22 cellular contexts compared by ENCODE assay signal in genomic region chr5:168423478-168423877, GRCh38.
"Had no signal": no experiment of that assay in that cellular context is flagged by ENCODE, and none has a peak within 500 bp of the region (broad histone marks: within the 10 kb centered on the region; RNA-seq: fewer than 3 reads in every experiment).

No MANE protein-coding gene starts in this region.

- H3K9me3 ChIP-seq: MG63, SJSA1 had no signal

- H3K4me3 ChIP-seq: MG63, SJSA1, SK-N-MC had no signal

- FAIRE-seq: HTR-8/SVneo, RCC 7860 had no signal

- H3K27ac ChIP-seq: HL-60, SJSA1, SK-N-MC had no signal

- H3K27me3 ChIP-seq: MG63, SJSA1 had no signal

- DNase-seq: KG1, MG63, NCI-H1092 treated with DMSO at 0.1 percent for 48 hours, NCI-H1436, NCI-H187, NCI-H2029, NCI-H2081 treated with DMSO at 0.1 percent for 48 hours, NCI-H2171, NCI-H226, NCI-H446, NCI-H510A, NCI-H524 treated with DMSO at 0.1 percent for 48 hours, NCI-H69, NCI-H774, Right ventricle myocardium superior, RPMI8226, SIG-M5 had no signal
